Comparison of ENCODE assay signal across 1 cellular context in genomic region chr16:2531696-2532493, GRCh38.
TF ChIP-seq lines count a peak whose summit lies in the region.

No MANE protein-coding gene starts in this region.

TF ChIP-seq in HepG2, 621 proteins besides CTCF, POLR2A, EP300 and RAD21 (continued from another document):
- peak; percentile 81; the same call in 1 of the 2 replicates for TF ChIP-seq NR0B2 (CRISPR knock-in tag; IDR thresholded peaks at IDR 0.05)
- TF ChIP-seq ZNF546 (CRISPR knock-in tag; conservative IDR thresholded peaks at IDR 0.05) = peak; percentile 73; the same call in 1 of the 2 replicates
